In the genomic region with DNA sequence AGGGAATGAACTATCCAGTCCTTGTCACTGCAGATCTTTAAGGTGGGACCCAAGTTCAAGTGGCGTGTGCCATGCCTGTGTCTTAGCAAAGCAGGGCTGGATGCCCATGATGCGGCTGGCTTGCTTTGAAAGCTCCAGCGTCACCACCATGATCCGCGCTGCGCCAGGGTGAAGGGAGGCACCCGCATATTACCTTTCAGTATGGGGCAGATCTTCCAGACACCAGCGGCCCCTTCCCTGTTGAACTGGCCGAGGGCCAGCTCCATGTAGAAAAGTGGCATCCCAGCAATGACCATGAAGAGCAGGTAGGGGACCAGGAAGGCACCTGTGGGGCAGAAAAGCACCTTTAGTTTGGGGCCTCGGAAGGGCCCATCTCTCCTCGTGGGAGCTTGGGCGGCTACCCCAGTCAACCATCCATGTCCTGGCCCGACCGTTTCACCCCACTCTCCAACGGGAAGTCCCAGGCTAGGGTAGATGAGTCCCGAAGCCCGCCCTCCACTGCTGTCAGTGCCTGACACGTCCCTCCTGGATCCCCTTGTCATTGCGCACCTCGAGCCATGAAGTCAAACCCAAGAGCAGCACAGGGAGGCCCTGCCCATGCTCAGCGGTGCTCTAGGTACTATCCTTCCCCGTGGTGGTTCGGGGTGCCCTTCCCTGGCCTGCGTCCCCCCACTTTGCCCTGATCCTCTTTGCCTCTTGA, we compare ENCODE assay signal across 17 cellular contexts. TPM values are rescaled to one million over a fixed set of nuclear protein-coding genes. Genes with fewer than 3 reads are reported as not detected.
DNase-seq lines count a peak whose midpoint lies in the region; ATAC-seq and TF ChIP-seq lines count a peak whose summit lies in the region.
"Had no signal": no experiment of that assay in that cellular context is flagged by ENCODE, and none has a peak within 500 bp of the region (broad histone marks: within the 10 kb centered on the region; RNA-seq: fewer than 3 reads in every experiment).

No MANE protein-coding gene starts in this region.

- H3K4me3 ChIP-seq in RWPE2 (ENCODE audit: severe bottlenecking) (no peak overlapping the region), endodermal cell (ENCODE audit: low read length) (no peak overlapping the region)
- H3K4me3 ChIP-seq: BLaER1 had no signal

- H3K27ac Mint-ChIP-seq in activated CD8-positive, alpha-beta memory T cell treated with anti-CD3 and anti-CD28 coated beads, Interleukin-2, amount 10 ng/mL, durations not matched to agents 7 days and 5 days = no peak overlapping the region
- H3K27ac Mint-ChIP-seq in endodermal cell = no peak overlapping the region
- H3K27ac Mint-ChIP-seq: CD8-positive, alpha-beta memory T cell had no signal

- peaks cover 3% of the 10 kb centered on the region for H3K9me3 Mint-ChIP-seq in activated CD8-positive, alpha-beta memory T cell treated with anti-CD3 and anti-CD28 coated beads, Interleukin-2, amount 10 ng/mL, durations not matched to agents 7 days and 5 days (ENCODE audit: low read depth)
- no peaks in the 10 kb centered on the region for H3K9me3 Mint-ChIP-seq in endodermal cell

- H3K9me3 ChIP-seq in RWPE2 (ENCODE audit: severe bottlenecking) = peaks cover 4% of the 10 kb centered on the region
- peaks cover 8% of the 10 kb centered on the region for H3K9me3 ChIP-seq in endodermal cell (ENCODE audit: control insufficient read depth, low read length)
- H3K9me3 ChIP-seq: Caco-2 had no signal

- H3K36me3 ChIP-seq in RWPE2 (ENCODE audit: low read depth) (no peaks in the 10 kb centered on the region), endodermal cell (ENCODE audit: control insufficient read depth, insufficient read depth, low read length) (no peaks in the 10 kb centered on the region)
- H3K36me3 ChIP-seq: BLaER1 had no signal

- H3K27me3 ChIP-seq in RWPE2 (ENCODE audit: insufficient read depth, poor library complexity, severe bottlenecking) (peaks cover 58% of the 10 kb centered on the region), endodermal cell (ENCODE audit: control insufficient read depth, insufficient read depth, low read length, poor library complexity, severe bottlenecking) (peaks cover 60% of the 10 kb centered on the region)

- no peak for ATAC-seq in activated CD8-positive, alpha-beta memory T cell treated with anti-CD3 and anti-CD28 coated beads, Interleukin-2, amount 10 ng/mL, durations not matched to agents 7 days and 5 days
- no peak for ATAC-seq in RWPE2 (ENCODE audit: low read depth)
- ATAC-seq in sciatic nerve = no peak
- no peak for ATAC-seq in HG03139 (IDR thresholded peaks at IDR 0.05; ENCODE audit: unreplicated experiment)
- no peak for ATAC-seq in HG03135 (IDR thresholded peaks at IDR 0.05; ENCODE audit: unreplicated experiment)
- ATAC-seq: HCT116, HepG2 had no signal

- H3K9ac ChIP-seq in endodermal cell (ENCODE audit: extremely low read depth, low read length, poor library complexity, severe bottlenecking) = no peak overlapping the region
- H3K9ac ChIP-seq: BLaER1 had no signal

- H3K27me3 Mint-ChIP-seq in activated CD8-positive, alpha-beta memory T cell treated with anti-CD3 and anti-CD28 coated beads, Interleukin-2, amount 10 ng/mL, durations not matched to agents 7 days and 5 days = peaks cover 34% of the 10 kb centered on the region
- H3K27me3 Mint-ChIP-seq in endodermal cell (ENCODE audit: insufficient read depth) = peaks cover 69% of the 10 kb centered on the region

- peaks cover 2% of the 10 kb centered on the region for H3K4me1 Mint-ChIP-seq in activated CD8-positive, alpha-beta memory T cell treated with anti-CD3 and anti-CD28 coated beads, Interleukin-2, amount 10 ng/mL, durations not matched to agents 7 days and 5 days
- peaks cover 3% of the 10 kb centered on the region for H3K4me1 Mint-ChIP-seq in endodermal cell

- no peaks in the 10 kb centered on the region for H3K36me3 Mint-ChIP-seq in activated CD8-positive, alpha-beta memory T cell treated with anti-CD3 and anti-CD28 coated beads, Interleukin-2, amount 10 ng/mL, durations not matched to agents 7 days and 5 days
- no peaks in the 10 kb centered on the region for H3K36me3 Mint-ChIP-seq in endodermal cell (ENCODE audit: low read depth)

- TF ChIP-seq CTCF in RWPE2 (IDR thresholded peaks at IDR 0.05; ENCODE audit: poor library complexity, severe bottlenecking) (no peak), endodermal cell (conservative IDR thresholded peaks at IDR 0.05) (no peak)

- peak; percentile 28 for DNase-seq in activated CD8-positive, alpha-beta memory T cell treated with anti-CD3 and anti-CD28 coated beads, Interleukin-2, amount 10 ng/mL, durations not matched to agents 7 days and 5 days
- no peak for DNase-seq in activated CD8-positive, alpha-beta memory T cell treated with anti-CD3 and anti-CD28 coated beads, Interleukin-2, amount 50 U/mL, for 4 hours
- DNase-seq in RWPE2 (ENCODE audit: low spot score) = peak; percentile 70
- DNase-seq in endodermal cell = peak; percentile 24
- peak; percentile 26 for DNase-seq in sciatic nerve (ENCODE audit: low spot score)
- DNase-seq in NCI-H345 (lab: John Stamatoyannopoulos, UW) = no peak
- DNase-seq: 8988T; AML-193; Caco-2; CD8-positive, alpha-beta memory T cell; DMS53; GF-D8 had no signal

- intact Hi-C loops in sciatic nerve (cut with DNase I) = no loop called here

- H3K4me1 ChIP-seq in RWPE2 (ENCODE audit: insufficient read depth, poor library complexity, severe bottlenecking) (peaks cover 5% of the 10 kb centered on the region), endodermal cell (ENCODE audit: control insufficient read depth, insufficient read depth, low read length) (no peaks in the 10 kb centered on the region)

- WGBS in endodermal cell (ENCODE audit: insufficient coverage in 1 of 2, insufficient read length in 1 of 2), 2 experiments = 91 to 93% methylated on average over 23 to 24 of the region's 24 CpGs

- CTCF ChIA-PET in activated CD8-positive, alpha-beta memory T cell treated with anti-CD3 and anti-CD28 coated beads, Interleukin-2, amount 10 ng/mL, durations not matched to agents 7 days and 5 days (lab: Charles Lee) = no interaction called here

- H3K27ac ChIP-seq in RWPE2 (ENCODE audit: poor library complexity, severe bottlenecking) (no peak overlapping the region), endodermal cell (ENCODE audit: low read depth, low read length) (no peak overlapping the region)
- H3K27ac ChIP-seq: BLaER1 had no signal

- no peak overlapping the region for H3K4me3 Mint-ChIP-seq in activated CD8-positive, alpha-beta memory T cell treated with anti-CD3 and anti-CD28 coated beads, Interleukin-2, amount 10 ng/mL, durations not matched to agents 7 days and 5 days
- no peak overlapping the region for H3K4me3 Mint-ChIP-seq in endodermal cell
- H3K4me3 Mint-ChIP-seq: CD8-positive, alpha-beta memory T cell had no signal

RNA-seq across cellular contexts. Expression of a gene that starts 3.9 kb away (rescaled TPM):
- total RNA-seq in activated CD8-positive, alpha-beta memory T cell treated with anti-CD3 and anti-CD28 coated beads, Interleukin-2, amount 10 ng/mL, durations not matched to agents 7 days and 5 days = under 1 TPM; 0.07 to 0.23 TPM
- total RNA-seq in endodermal cell (under 1 TPM in 1 of 2 donors, not detected in 1; 0.18 TPM), sciatic nerve (not detected)
- polyA plus RNA-seq in endodermal cell (2013, experiment 1 of 2) = 0.85 TPM
- polyA plus RNA-seq in endodermal cell (2013, experiment 2 of 2) = 0.66 TPM
- total RNA-seq: Caco-2; CD8-positive, alpha-beta memory T cell; HepG2 had no signal
- polyA plus RNA-seq: CD8-positive, alpha-beta memory T cell had no signal

Comparison
In these comparisons a context has a peak if more than half of its experiments do, and no peak if none do; other contexts are left out.
1. DNase-seq: peak in activated CD8-positive, alpha-beta memory T cell treated with anti-CD3 and anti-CD28 coated beads, Interleukin-2, amount 10 ng/mL, durations not matched to agents 7 days and 5 days (single experiment), RWPE2 (single experiment), endodermal cell (single experiment) and sciatic nerve (single experiment); none in activated CD8-positive, alpha-beta memory T cell treated with anti-CD3 and anti-CD28 coated beads, Interleukin-2, amount 50 U/mL, for 4 hours (single experiment) and NCI-H345 (single experiment).